8 cellular contexts compared by ENCODE assay signal in the genomic region with DNA sequence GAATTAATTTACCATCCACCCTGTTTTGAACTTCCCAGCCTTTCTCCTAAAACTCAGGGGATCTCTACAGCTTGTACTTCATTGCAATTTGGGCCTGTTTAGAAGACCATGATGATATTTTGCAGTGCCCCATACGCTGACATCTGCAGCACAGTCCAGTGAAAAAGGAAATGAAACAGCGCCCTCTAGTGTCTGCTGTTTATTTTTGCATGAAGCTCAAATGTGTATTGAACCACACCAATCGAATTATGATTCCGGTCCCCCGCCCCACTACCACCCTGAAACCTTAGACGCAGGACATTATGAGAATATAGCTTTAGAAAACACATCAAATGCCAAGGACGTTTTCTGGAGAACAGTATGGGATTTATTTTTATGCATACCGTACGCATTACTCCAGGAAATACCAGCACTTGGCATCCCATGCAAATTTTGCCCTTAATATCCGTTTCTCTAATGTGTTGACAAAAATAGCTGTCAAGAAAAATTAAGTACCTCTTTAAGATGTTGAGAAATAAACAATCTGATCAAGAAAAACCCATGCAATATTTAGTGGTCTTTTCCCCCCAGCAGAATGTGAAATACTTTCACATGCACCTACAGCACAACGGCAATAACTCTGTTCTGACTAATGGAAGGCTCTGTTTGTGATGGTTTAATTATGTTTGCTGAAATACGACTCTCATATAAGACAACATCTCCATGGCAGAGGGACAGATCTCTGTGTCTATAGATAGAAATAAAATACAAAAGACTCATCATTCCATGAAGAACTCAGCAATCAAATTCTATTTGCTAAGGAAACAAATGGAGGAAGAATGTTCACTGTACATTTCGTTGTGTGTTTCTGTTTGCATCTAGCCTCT.
A peak's percentile ranks its signal among the peaks of the same experiment; 100 is the strongest.
DNase-seq lines count a peak whose midpoint lies in the region; ATAC-seq, FAIRE-seq and TF ChIP-seq lines count a peak whose summit lies in the region.

No MANE protein-coding gene starts in this region.

- no peaks in the 10 kb centered on the region for H3K9me3 ChIP-seq in Caco-2

- intact Hi-C loops in Caco-2 (cut with micrococcal nuclease; ENCODE audit: unreplicated experiment), result loop anchor here (1.0 to 2.0 kb wide), 4 partner anchors 82 to 396 kb away; no protein-coding TSS in a partner anchor
- intact Hi-C loops in MCF 10A (cut with micrococcal nuclease), result loop anchor here (1.0 to 10.0 kb wide), 5 partner anchors 83 to 958 kb away; a partner anchor contains a TSS

- H3K27ac Mint-ChIP-seq in Caco-2 (ENCODE audit: unreplicated experiment) (no peak overlapping the region), MCF 10A (ENCODE audit: low read depth, unreplicated experiment) (no peak overlapping the region)

- no peaks in the 10 kb centered on the region for H3K9me3 Mint-ChIP-seq in Caco-2 (ENCODE audit: unreplicated experiment)
- no peaks in the 10 kb centered on the region for H3K9me3 Mint-ChIP-seq in MCF 10A (ENCODE audit: unreplicated experiment)

- H3K36me3 ChIP-seq in Caco-2 (ENCODE audit: control insufficient read depth, insufficient read depth, low read length), result no peaks in the 10 kb centered on the region

- no peak overlapping the region for H3K4me3 ChIP-seq in Caco-2 (ENCODE audit: low read depth, low read length)

- DNase-seq in Caco-2, result peak; percentile 58 to 84
- peak; percentile 66 for DNase-seq in NCI-H1436 (lab: John Stamatoyannopoulos, UW)
- DNase-seq in T-helper 9 cell, result peak; percentile 34
- DNase-seq in MCF 10A (ENCODE audit: unreplicated experiment), result peak; percentile 70
- DNase-seq in stimulated activated CD4-positive, alpha-beta T cell treated with anti-CD3 and anti-CD28 coated beads, Interleukin-2, amount 100 ng/mL, for 48 hours, result peak; percentile 57 to 68

- H3K36me3 Mint-ChIP-seq in Caco-2 (ENCODE audit: insufficient read depth, unreplicated experiment), result no peaks in the 10 kb centered on the region
- H3K36me3 Mint-ChIP-seq in MCF 10A (ENCODE audit: insufficient read depth, unreplicated experiment), result no peaks in the 10 kb centered on the region

- FAIRE-seq in islet of Langerhans (lab: Jason Lieb, UNC), result peak; percentile 89

- H3K27me3 ChIP-seq in Caco-2 (replicated peaks; ENCODE audit: control insufficient read depth, insufficient read depth, low read length), result no peaks in the 10 kb centered on the region

- CTCF ChIA-PET in Caco-2 (lab: Charles Lee) (interaction anchor here (0.6 to 1.3 kb wide), 22 partner anchors 8 to 510 kb away, joined by 3 to 14 read pairs (median 4); no protein-coding TSS in a partner anchor), MCF 10A (lab: Yijun Ruan, JAX) (interaction anchor here (0.5 to 2.4 kb wide), 56 partner anchors 8 to 1177 kb away, joined by 3 to 20 read pairs (median 3); a partner anchor contains a TSS)

- no peaks in the 10 kb centered on the region for H3K4me1 ChIP-seq in Caco-2

- peak; percentile 81 for ATAC-seq in GM21529 (IDR thresholded peaks at IDR 0.05; ENCODE audit: unreplicated experiment)
- no peak for ATAC-seq in GM19328 (IDR thresholded peaks at IDR 0.05; ENCODE audit: unreplicated experiment)

- POLR2A ChIA-PET in Caco-2 (lab: Charles Lee) (no interaction called here), MCF 10A (lab: Yijun Ruan, JAX) (interaction anchor here (0.6 to 1.0 kb wide), 3 partner anchors 18 to 393 kb away, joined by 3 read pairs; no protein-coding TSS in a partner anchor)

- BruUV-seq in Caco-2 (replicated peaks; lab: Mats Ljungman, UMichigan) (no TSS peak), MCF 10A (replicated peaks; lab: Mats Ljungman, UMichigan) (no TSS peak)

- no peak overlapping the region for H3K4me3 Mint-ChIP-seq in Caco-2 (ENCODE audit: unreplicated experiment)
- H3K4me3 Mint-ChIP-seq in MCF 10A (ENCODE audit: unreplicated experiment), result no peak overlapping the region

- H3K27me3 Mint-ChIP-seq in Caco-2 (ENCODE audit: insufficient read depth, unreplicated experiment), result peaks cover 24% of the 10 kb centered on the region
- peaks cover 81% of the 10 kb centered on the region for H3K27me3 Mint-ChIP-seq in MCF 10A (ENCODE audit: insufficient read depth, unreplicated experiment)

- H3K4me1 Mint-ChIP-seq in Caco-2 (ENCODE audit: low read depth, unreplicated experiment) (no peaks in the 10 kb centered on the region), MCF 10A (ENCODE audit: insufficient read depth, unreplicated experiment) (no peaks in the 10 kb centered on the region)

- TF ChIP-seq CTCF in Caco-2 (IDR thresholded peaks at IDR 0.05; ENCODE audit: insufficient read depth in 1 of 2, low read depth in 1 of 2, low read length in 1 of 2, severe bottlenecking in 1 of 2, unreplicated experiment in 1 of 2) (peak; percentile 92 to 94), MCF 10A (IDR thresholded peaks at IDR 0.05; ENCODE audit: unreplicated experiment) (peak; percentile 87)
